In the genomic region with DNA sequence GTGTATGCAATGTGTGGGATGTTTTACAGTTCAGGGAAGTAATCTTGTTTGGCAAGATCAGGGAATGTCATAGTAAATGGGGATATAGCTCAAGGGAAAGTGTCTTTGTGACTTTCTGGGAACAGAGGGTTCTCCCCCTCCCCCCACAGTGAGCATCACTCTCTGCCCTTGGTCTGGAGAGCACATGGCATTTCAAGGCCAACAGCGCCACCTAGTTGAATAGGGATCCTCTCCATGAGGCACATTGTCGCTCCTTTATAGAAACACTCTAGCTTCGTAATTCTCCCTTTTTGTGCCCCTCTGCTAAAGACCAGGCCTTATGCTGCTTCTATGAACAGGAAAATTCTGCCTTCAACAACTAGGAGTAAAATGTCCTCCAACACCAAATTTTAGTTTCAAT, we compare ENCODE assay signal across 9 cellular contexts. TPM values are rescaled to one million over a fixed set of nuclear protein-coding genes. Genes with fewer than 3 reads are reported as not detected.
DNase-seq lines count a peak whose midpoint lies in the region; TF ChIP-seq lines count a peak whose summit lies in the region.
"Had no signal": no experiment of that assay in that cellular context is flagged by ENCODE, and none has a peak within 500 bp of the region (broad histone marks: within the 10 kb centered on the region; RNA-seq: fewer than 3 reads in every experiment).

No MANE protein-coding gene starts in this region.

- H3K9me3 ChIP-seq in breast epithelium (peaks cover 25 to 46% of the 10 kb centered on the region in 2 donors), SU-DHL-6 (ENCODE audit: insufficient read depth, low read length) (0 out of 2 replicates have a peak, but pooled peaks cover 6% of the 10 kb centered on the region), neural progenitor cell (ENCODE audit: low read depth) (peaks cover 3% of the 10 kb centered on the region)

- H3K36me3 Mint-ChIP-seq in MCF 10A (ENCODE audit: insufficient read depth, unreplicated experiment) (no peaks in the 10 kb centered on the region), neural progenitor cell (no peaks in the 10 kb centered on the region)

- H3K4me1 Mint-ChIP-seq in MCF 10A (ENCODE audit: insufficient read depth, unreplicated experiment) (no peaks in the 10 kb centered on the region), neural progenitor cell (no peaks in the 10 kb centered on the region)

- CTCF ChIA-PET in MCF 10A (lab: Yijun Ruan, JAX): interaction anchor here (1.1 kb wide), 1 partner anchor 195 kb away, joined by 3 read pairs; no protein-coding TSS in a partner anchor

- no peaks in the 10 kb centered on the region for H3K9me3 Mint-ChIP-seq in MCF 10A (ENCODE audit: unreplicated experiment)
- H3K9me3 Mint-ChIP-seq in neural progenitor cell: peaks cover 31% of the 10 kb centered on the region

- H3K27me3 ChIP-seq in breast epithelium (no peaks in the 10 kb centered on the region), SU-DHL-6 (ENCODE audit: low read length) (no peaks in the 10 kb centered on the region), neural progenitor cell (no peaks in the 10 kb centered on the region)

- H3K27me3 Mint-ChIP-seq in MCF 10A (ENCODE audit: insufficient read depth, unreplicated experiment): peaks cover 28% of the 10 kb centered on the region
- peaks cover 3% of the 10 kb centered on the region for H3K27me3 Mint-ChIP-seq in neural progenitor cell (ENCODE audit: insufficient read depth, low read depth)

- H3K79me2 ChIP-seq in SU-DHL-6 (ENCODE audit: insufficient read depth, low read length) (no peaks in the 10 kb centered on the region), neural progenitor cell (ENCODE audit: low read depth) (no peaks in the 10 kb centered on the region)

- H3K4me3 ChIP-seq in breast epithelium (no peak overlapping the region), SU-DHL-6 (ENCODE audit: insufficient read depth, low read length, poor library complexity, severe bottlenecking) (no peak overlapping the region), neural progenitor cell (no peak overlapping the region)

- intact Hi-C loops in MCF 10A (cut with micrococcal nuclease) (no loop called here), breast epithelium (cut with DNase I; ENCODE audit: low total_unique reads) (no loop called here)

- DNase-seq in MCF 10A (ENCODE audit: unreplicated experiment) (peak; percentile 67), breast epithelium (ENCODE audit: low spot score in 2 of 2) (no peak), neural progenitor cell (ENCODE audit: low spot score) (peak; percentile 34), amygdala (lab: John Stamatoyannopoulos, UW) (no peak), SIG-M5 treated with dmso at 0.1 percent for 504 hours (lab: John Stamatoyannopoulos, UW; ENCODE audit: unreplicated experiment) (no peak), AG08395 (ENCODE audit: low spot score) (no peak)

- H3K36me3 ChIP-seq in breast epithelium (no peaks in the 10 kb centered on the region), SU-DHL-6 (ENCODE audit: low read length) (no peaks in the 10 kb centered on the region), neural progenitor cell (no peaks in the 10 kb centered on the region)

- H3K4me3 Mint-ChIP-seq in MCF 10A (ENCODE audit: unreplicated experiment) (no peak overlapping the region), neural progenitor cell (no peak overlapping the region)

- H3K27ac ChIP-seq in breast epithelium (no peak overlapping the region), SU-DHL-6 (ENCODE audit: low read depth, low read length) (no peak overlapping the region), neural progenitor cell (no peak overlapping the region)

- H4K20me1 ChIP-seq in SU-DHL-6 (ENCODE audit: low read depth, low read length) (no peaks in the 10 kb centered on the region), neural progenitor cell (ENCODE audit: low read depth) (no peaks in the 10 kb centered on the region)

- H2AFZ ChIP-seq in SU-DHL-6 (ENCODE audit: low read depth, low read length, severe bottlenecking) (no peak overlapping the region), neural progenitor cell (replicated peaks) (no peak overlapping the region)

- H3K27ac Mint-ChIP-seq in MCF 10A (ENCODE audit: low read depth, unreplicated experiment) (no peak overlapping the region), neural progenitor cell (no peak overlapping the region)

- no peak overlapping the region for H3K9ac ChIP-seq in SU-DHL-6 (ENCODE audit: low read length)
- no peak overlapping the region for H3K9ac ChIP-seq in neural progenitor cell

- no TSS peak for BruUV-seq in MCF 10A (replicated peaks; lab: Mats Ljungman, UMichigan)

- H3K4me1 ChIP-seq in breast epithelium (no peaks in the 10 kb centered on the region), neural progenitor cell (no peaks in the 10 kb centered on the region)
- H3K4me1 ChIP-seq: Caco-2 had no signal

- H3K9me2 ChIP-seq in SU-DHL-6 (replicated peaks; ENCODE audit: insufficient read depth, low read length): no peaks in the 10 kb centered on the region

- no peak overlapping the region for H3K4me2 ChIP-seq in SU-DHL-6 (ENCODE audit: low read depth, low read length, poor library complexity, severe bottlenecking)
- no peak overlapping the region for H3K4me2 ChIP-seq in neural progenitor cell

- TF ChIP-seq POLR2A in breast epithelium (IDR thresholded peaks at IDR 0.05): no peak

- POLR2A ChIA-PET in MCF 10A (lab: Yijun Ruan, JAX): no interaction called here

- peak; percentile 24 for TF ChIP-seq CTCF in MCF 10A (IDR thresholded peaks at IDR 0.05; ENCODE audit: unreplicated experiment)
- no peak for TF ChIP-seq CTCF in breast epithelium (IDR thresholded peaks at IDR 0.05)
- TF ChIP-seq CTCF in LNCAP (IDR thresholded peaks at IDR 0.05): peak; percentile 21; the same call in 1 of the 2 replicates
- TF ChIP-seq CTCF in SU-DHL-6 (IDR thresholded peaks at IDR 0.05; ENCODE audit: insufficient read depth, low read length, poor library complexity, severe bottlenecking): peak; percentile 26
- peak; percentile 44 for TF ChIP-seq CTCF in neural progenitor cell (IDR thresholded peaks at IDR 0.05)

- no peaks in the 10 kb centered on the region for H3F3A ChIP-seq in SU-DHL-6 (ENCODE audit: insufficient read depth)
- H3F3A ChIP-seq in neural progenitor cell (ENCODE audit: low read depth): no peaks in the 10 kb centered on the region

RNA-seq across cellular contexts. Expression of a gene that starts 37.1 kb away (rescaled TPM):
- total RNA-seq in MCF 10A (2022) (1.6 and 2.6 TPM in 2 replicates), breast epithelium (1 to 10 TPM; 5.9 to 8.5 (median 7.0) TPM), neural progenitor cell (ENCODE audit: low replicate concordance) (15.7 and 20.1 TPM in 2 replicates)

Comparison
In these comparisons a context has a peak if more than half of its experiments do, and no peak if none do; other contexts are left out.
1. DNase-seq: peak in MCF 10A (single experiment) and neural progenitor cell (single experiment); none in breast epithelium (0 of 2), amygdala (0 of 56), SIG-M5 treated with dmso at 0.1 percent for 504 hours (single experiment) and AG08395 (single experiment).
2. CTCF ChIP-seq: peak in MCF 10A (single experiment), LNCAP (single experiment), SU-DHL-6 (single experiment) and neural progenitor cell (single experiment); none in breast epithelium (0 of 3).